ENCODE assay signal across 22 cellular contexts in the genomic region with DNA sequence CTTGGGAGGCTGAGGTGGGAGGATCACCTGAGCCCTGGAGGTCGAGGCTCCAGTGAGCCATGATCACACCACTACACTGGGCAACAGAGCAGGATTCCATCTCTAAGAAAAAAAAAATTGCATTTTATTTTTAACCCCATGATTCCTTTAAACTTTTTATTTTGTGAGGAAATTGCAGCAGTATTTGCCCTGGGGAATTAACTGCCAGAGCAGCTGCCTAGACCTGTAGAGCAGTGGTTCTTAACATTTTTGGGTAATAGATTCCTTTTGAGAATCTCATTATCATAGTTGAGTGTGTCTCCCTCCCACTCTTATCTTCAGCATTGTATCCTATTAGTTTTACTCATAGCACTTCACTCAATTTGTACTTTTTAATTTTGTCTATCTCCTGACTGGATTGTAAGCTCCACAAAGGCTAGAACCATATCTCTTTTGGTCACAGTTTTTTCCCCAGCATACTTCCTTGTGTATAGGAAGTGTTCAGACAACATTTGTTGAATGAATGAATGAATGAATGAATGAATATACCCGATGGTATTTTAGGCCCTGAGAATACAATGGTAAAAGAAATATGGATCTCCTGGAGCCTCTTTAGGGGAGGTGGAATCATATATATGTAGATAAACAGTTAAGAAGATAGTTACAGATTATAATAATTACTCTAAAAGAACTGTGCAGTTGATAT.
"Had no signal": no experiment of that assay in that cellular context is flagged by ENCODE, and none has a peak within 500 bp of the region (broad histone marks: within the 10 kb centered on the region; RNA-seq: fewer than 3 reads in every experiment).

No MANE protein-coding gene starts in this region.

- H3K27ac Mint-ChIP-seq: activated naive CD4-positive, alpha-beta T cell treated with anti-CD3 and anti-CD28 coated beads, Interleukin-2, amount 50 U/mL, for 24 hours; activated T-helper 1 cell treated with anti-CD3 and anti-CD28 coated beads, Interleukin-12 subunit alpha, Interleukin-12 subunit beta, Interleukin-2, Interleukin-4 antibody, amounts not matched to agents 30 ng/mL and 10 ng/mL and 1 ng/mL, durations not matched to agents 14 hours and 24 hours and 36 hours; naive thymus-derived CD8-positive, alpha-beta T cell; neural progenitor cell; stimulated activated naive B cell treated with anti-CD40 and anti-IgM and Interleukin-4, amounts not matched to agents 10 μg/mL and 1 μg/mL and 100 μg/mL, for 72 hours had no signal

- ATAC-seq: naive thymus-derived CD8-positive, alpha-beta T cell; stimulated activated naive B cell treated with anti-CD40 and anti-IgM and Interleukin-4, amounts not matched to agents 10 μg/mL and 1 μg/mL and 100 μg/mL, for 72 hours; WTC11 had no signal

- H2AFZ ChIP-seq: neural progenitor cell had no signal

- H3K4me3 Mint-ChIP-seq: activated naive CD4-positive, alpha-beta T cell treated with anti-CD3 and anti-CD28 coated beads, Interleukin-2, amount 50 U/mL, for 24 hours; activated T-helper 1 cell treated with anti-CD3 and anti-CD28 coated beads, Interleukin-12 subunit alpha, Interleukin-12 subunit beta, Interleukin-2, Interleukin-4 antibody, amounts not matched to agents 30 ng/mL and 10 ng/mL and 1 ng/mL, durations not matched to agents 14 hours and 24 hours and 36 hours; naive thymus-derived CD8-positive, alpha-beta T cell; neural progenitor cell; stimulated activated naive B cell treated with anti-CD40 and anti-IgM and Interleukin-4, amounts not matched to agents 10 μg/mL and 1 μg/mL and 100 μg/mL, for 72 hours; WTC11 had no signal

- H3K27me3 Mint-ChIP-seq: activated naive CD4-positive, alpha-beta T cell treated with anti-CD3 and anti-CD28 coated beads, Interleukin-2, amount 50 U/mL, for 24 hours; naive thymus-derived CD8-positive, alpha-beta T cell; stimulated activated naive B cell treated with anti-CD40 and anti-IgM and Interleukin-4, amounts not matched to agents 10 μg/mL and 1 μg/mL and 100 μg/mL, for 72 hours had no signal

- H3K4me1 Mint-ChIP-seq: activated naive CD4-positive, alpha-beta T cell treated with anti-CD3 and anti-CD28 coated beads, Interleukin-2, amount 50 U/mL, for 24 hours; naive thymus-derived CD8-positive, alpha-beta T cell; neural progenitor cell; stimulated activated naive B cell treated with anti-CD40 and anti-IgM and Interleukin-4, amounts not matched to agents 10 μg/mL and 1 μg/mL and 100 μg/mL, for 72 hours; WTC11 had no signal

- H3K4me1 ChIP-seq: left lung, neural progenitor cell, testis, upper lobe of left lung had no signal

- DNase-seq: activated CD4-positive, alpha-beta T cell treated with anti-CD3 and anti-CD28 coated beads, Interleukin-2, amount 50 U/mL, for 4 hours; activated gamma-delta T cell; activated T-cell treated with anti-CD3 and anti-CD28 coated beads for 4 hours; aorta; erythroblast; foreskin melanocyte; glutamatergic neuron; hippocampal formation; kidney glomerular epithelial cell; left lung; naive thymus-derived CD8-positive, alpha-beta T cell; stimulated activated CD4-positive, alpha-beta T cell treated with anti-CD3 and anti-CD28 coated beads, Interleukin-2, amount 100 ng/mL, for 48 hours; stimulated activated CD8-positive, alpha-beta memory T cell treated with anti-CD3 and anti-CD28 coated beads, Interleukin-4, amount 100 ng/mL, for 48 hours; stimulated activated naive B cell treated with anti-CD40 and anti-IgM and Interleukin-4, amounts not matched to agents 10 μg/mL and 1 μg/mL and 100 μg/mL, for 72 hours; T-helper 9 cell; testis; upper lobe of left lung had no signal

- H3K27me3 ChIP-seq: left lung, neural progenitor cell, testis, upper lobe of left lung had no signal

- H3K4me3 ChIP-seq: left lung, neural progenitor cell, testis, upper lobe of left lung had no signal

- FAIRE-seq: endometrium had no signal

- H3K9me3 ChIP-seq: left lung, testis, upper lobe of left lung had no signal

- H3K9me3 Mint-ChIP-seq: activated naive CD4-positive, alpha-beta T cell treated with anti-CD3 and anti-CD28 coated beads, Interleukin-2, amount 50 U/mL, for 24 hours; activated T-helper 1 cell treated with anti-CD3 and anti-CD28 coated beads, Interleukin-12 subunit alpha, Interleukin-12 subunit beta, Interleukin-2, Interleukin-4 antibody, amounts not matched to agents 30 ng/mL and 10 ng/mL and 1 ng/mL, durations not matched to agents 14 hours and 24 hours and 36 hours; naive thymus-derived CD8-positive, alpha-beta T cell; neural progenitor cell; stimulated activated naive B cell treated with anti-CD40 and anti-IgM and Interleukin-4, amounts not matched to agents 10 μg/mL and 1 μg/mL and 100 μg/mL, for 72 hours; WTC11 had no signal

- H3K9ac ChIP-seq: neural progenitor cell had no signal

- H3K4me2 ChIP-seq: neural progenitor cell had no signal

- H3K27ac ChIP-seq: left lung, neural progenitor cell, testis, upper lobe of left lung had no signal
